Comparison of ENCODE assay signal across 18 cellular contexts in genomic region chr6:38400101-38400500, GRCh38.
DNase-seq lines count a peak whose midpoint lies in the region; TF ChIP-seq lines count a peak whose summit lies in the region.
"Had no signal": no experiment of that assay in that cellular context is flagged by ENCODE, and none has a peak within 500 bp of the region (broad histone marks: within the 10 kb centered on the region; RNA-seq: fewer than 3 reads in every experiment).

No MANE protein-coding gene starts in this region.

- H4K8ac ChIP-seq in mesendoderm (ENCODE audit: low read depth, low read length): peak overlapping the region; percentile 76

- H3F3A ChIP-seq in SK-N-SH (replicated peaks; ENCODE audit: insufficient read depth): no peaks in the 10 kb centered on the region

- no CpG with 5 or more reads among the region's 3 CpGs for WGBS in mesendoderm (ENCODE audit: extremely low coverage, insufficient coverage, low lambda C conversion rate)
- WGBS in SK-N-SH (ENCODE audit: low lambda C conversion rate): 93% methylated on average over 3 of the region's 3 CpGs
- 90 to 93% methylated on average over 3 of the region's 3 CpGs for WGBS in lower leg skin, 2 donors

- H3K56ac ChIP-seq in mesendoderm (ENCODE audit: low read length): peak overlapping the region; percentile 17

- H3K9me3 ChIP-seq in adipocyte (ENCODE audit: control insufficient read depth, low read length) (no peaks in the 10 kb centered on the region), subcutaneous abdominal adipose tissue (ENCODE audit: control insufficient read depth in 5 of 5, low read length in 5 of 5) (no peaks in the 10 kb centered on the region), SK-N-SH (no peaks in the 10 kb centered on the region)
- H3K9me3 ChIP-seq: A549, Caco-2 had no signal

- POLR2A ChIA-PET in SK-N-SH (lab: Yijun Ruan, JAX): no interaction called here

- intact Hi-C loops in lower leg skin (cut with DNase I; ENCODE audit: low total_unique reads): no loop called here

- peak overlapping the region; percentile 41 for H2BK5ac ChIP-seq in mesendoderm (ENCODE audit: low read length)

- no peak for TF ChIP-seq EP300 in SK-N-SH (IDR thresholded peaks at IDR 0.05; ENCODE audit: borderline replicate concordance in 1 of 2, low read depth in 1 of 2, low read length in 1 of 2)

- no peak overlapping the region for H2AFZ ChIP-seq in SK-N-SH (ENCODE audit: low read depth)

- H4K5ac ChIP-seq in mesendoderm (ENCODE audit: low read length): no peak overlapping the region

- no peak overlapping the region for H3K4ac ChIP-seq in mesendoderm (ENCODE audit: low read depth, low read length)

- no peaks in the 10 kb centered on the region for H3K36me3 ChIP-seq in adipocyte (ENCODE audit: control insufficient read depth, insufficient read depth, low read length, severe bottlenecking)
- H3K36me3 ChIP-seq in mesendoderm (ENCODE audit: control insufficient read depth, insufficient read depth, low read length): no peaks in the 10 kb centered on the region
- H3K36me3 ChIP-seq in subcutaneous abdominal adipose tissue (ENCODE audit: control insufficient read depth in 5 of 5, insufficient read depth in 5 of 5, low read length in 5 of 5): no peaks in the 10 kb centered on the region
- H3K36me3 ChIP-seq in SK-N-SH (replicated peaks in 1 of 2; ENCODE audit: control insufficient read depth in 1 of 2, insufficient read depth in 2 of 2, low read length in 1 of 2): no peaks in the 10 kb centered on the region

- H3K27ac ChIP-seq in mesendoderm (ENCODE audit: low read depth, low read length) (peak overlapping the region; percentile 52), subcutaneous abdominal adipose tissue (ENCODE audit: low read depth, low read length) (peak overlapping the region; percentile 82), SK-N-SH (ENCODE audit: low read depth in 2 of 2, low read length in 1 of 2) (no peak overlapping the region)
- H3K27ac ChIP-seq: 22Rv1; A549; BLaER1 treated with 17β-estradiol and CSF1 and Interleukin-3, amounts not matched to agents 10 nM and 100 nM; C4-2B had no signal

- H3K9ac ChIP-seq in adipocyte (ENCODE audit: low read length) (peak overlapping the region; percentile 22), mesendoderm (ENCODE audit: low read length) (no peak overlapping the region), subcutaneous abdominal adipose tissue (ENCODE audit: low read length in 5 of 5) (no peak overlapping the region), SK-N-SH (no peak overlapping the region)
- H3K9ac ChIP-seq: BLaER1 treated with 17β-estradiol and CSF1 and Interleukin-3, amounts not matched to agents 10 nM and 100 nM had no signal

- no peaks in the 10 kb centered on the region for H3K79me2 ChIP-seq in mesendoderm (ENCODE audit: control insufficient read depth, insufficient read depth, low read length)
- no peaks in the 10 kb centered on the region for H3K79me2 ChIP-seq in SK-N-SH (ENCODE audit: insufficient read depth)

- H3K27me3 ChIP-seq in adipocyte (replicated peaks; ENCODE audit: control insufficient read depth, insufficient read depth, low read length): no peaks in the 10 kb centered on the region
- no peaks in the 10 kb centered on the region for H3K27me3 ChIP-seq in mesendoderm (ENCODE audit: insufficient read depth, low read length, poor library complexity)
- H3K27me3 ChIP-seq in subcutaneous abdominal adipose tissue (ENCODE audit: control insufficient read depth in 5 of 5, insufficient read depth in 4 of 5, low read length in 5 of 5): no peaks in the 10 kb centered on the region
- no peaks in the 10 kb centered on the region for H3K27me3 ChIP-seq in SK-N-SH (ENCODE audit: insufficient read depth)
- H3K27me3 ChIP-seq: BLaER1 treated with 17β-estradiol and CSF1 and Interleukin-3, amounts not matched to agents 10 nM and 100 nM had no signal

- DNase-seq in Jurkat, Clone E6-1 (ENCODE audit: low read depth, low spot score): peak; percentile 9
- DNase-seq in adipocyte (ENCODE audit: low read depth): no peak
- DNase-seq in mesendoderm: peak; percentile 70
- no peak for DNase-seq in SK-N-SH
- DNase-seq in lower leg skin (ENCODE audit: low spot score in 2 of 2): no peak
- no peak for DNase-seq in NCI-H1417 (lab: John Stamatoyannopoulos, UW)
- DNase-seq: AML-193; Caco-2; Calu3; CD4-positive, alpha-beta T cell; CD8-positive, alpha-beta T cell; DMS79 treated with DMSO at 0.1 percent for 48 hours; GF-D8 had no signal

- no peak for TF ChIP-seq RAD21 in SK-N-SH (IDR thresholded peaks at IDR 0.05; ENCODE audit: low read length)

- H3K23ac ChIP-seq in mesendoderm (ENCODE audit: low read length): no peak overlapping the region

- H3K9me2 ChIP-seq in SK-N-SH: no peaks in the 10 kb centered on the region

- H2BK120ac ChIP-seq in mesendoderm (ENCODE audit: low read depth, low read length): no peak overlapping the region

- no peak overlapping the region for H3K18ac ChIP-seq in mesendoderm (ENCODE audit: low read length)

- H2AK5ac ChIP-seq in mesendoderm (ENCODE audit: low read length): no peak overlapping the region

- H3K4me2 ChIP-seq in mesendoderm (ENCODE audit: low read length): no peak overlapping the region
- H3K4me2 ChIP-seq in SK-N-SH: no peak overlapping the region
- H3K4me2 ChIP-seq: A549; BLaER1 treated with 17β-estradiol and CSF1 and Interleukin-3, amounts not matched to agents 10 nM and 100 nM had no signal

- H2BK15ac ChIP-seq in mesendoderm (replicated peaks; ENCODE audit: low read depth): no peak overlapping the region

- peaks cover 30% of the 10 kb centered on the region for H3K4me1 ChIP-seq in adipocyte (ENCODE audit: control insufficient read depth, insufficient read depth, low read length)
- H3K4me1 ChIP-seq in mesendoderm (ENCODE audit: control insufficient read depth, low read depth, low read length): peaks cover 2% of the 10 kb centered on the region
- H3K4me1 ChIP-seq in subcutaneous abdominal adipose tissue (ENCODE audit: control insufficient read depth in 5 of 5, insufficient read depth in 5 of 5, low read length in 5 of 5): peaks cover 0 to 37% (median 28%) of the 10 kb centered on the region in 5 donors
- H3K4me1 ChIP-seq in SK-N-SH (ENCODE audit: control insufficient read depth in 1 of 2, insufficient read depth in 2 of 2, low read depth in 1 of 2, low read length in 1 of 2): peaks cover 0 to 10% of the 10 kb centered on the region in 2 experiments; a peak in 2 of 4 replicates
- H3K4me1 ChIP-seq: BLaER1 treated with 17β-estradiol and CSF1 and Interleukin-3, amounts not matched to agents 10 nM and 100 nM had no signal

- CTCF ChIA-PET in SK-N-SH (lab: Yijun Ruan, JAX): interaction anchor here (0.5 kb wide), 1 partner anchor 569 kb away, joined by 3 read pairs; no protein-coding TSS in a partner anchor

- no peaks in the 10 kb centered on the region for H3K79me1 ChIP-seq in mesendoderm (ENCODE audit: low read length)

- no peak overlapping the region for H3K4me3 ChIP-seq in Jurkat, Clone E6-1 (ENCODE audit: low read length)
- H3K4me3 ChIP-seq in adipocyte (ENCODE audit: low read length) (no peak overlapping the region), mesendoderm (ENCODE audit: low read length) (no peak overlapping the region), subcutaneous abdominal adipose tissue (ENCODE audit: low read depth in 1 of 5, low read length in 5 of 5) (no peak overlapping the region), SK-N-SH (ENCODE audit: low read depth in 2 of 2, low read length in 1 of 2) (no peak overlapping the region), lower leg skin (ENCODE audit: low read depth, poor library complexity, severe bottlenecking) (no peak overlapping the region)
- H3K4me3 ChIP-seq: A549; BLaER1 treated with 17β-estradiol and CSF1 and Interleukin-3, amounts not matched to agents 10 nM and 100 nM had no signal

- TF ChIP-seq CTCF in SK-N-SH (IDR thresholded peaks at IDR 0.05) (no peak), lower leg skin (IDR thresholded peaks at IDR 0.05) (no peak)

- no peak for TF ChIP-seq POLR2A in lower leg skin (IDR thresholded peaks at IDR 0.05)

- H4K20me1 ChIP-seq in SK-N-SH (ENCODE audit: insufficient read depth): no peaks in the 10 kb centered on the region
- H4K20me1 ChIP-seq: BLaER1 treated with 17β-estradiol and CSF1 and Interleukin-3, amounts not matched to agents 10 nM and 100 nM had no signal

TF ChIP-seq in SK-N-SH, 30 proteins besides CTCF, POLR2A, EP300 and RAD21:
- TF ChIP-seq ZBTB33 (IDR thresholded peaks at IDR 0.05; ENCODE audit: borderline replicate concordance, low read depth): no peak
- no peak for TF ChIP-seq EZH2phosphoT487 (IDR thresholded peaks at IDR 0.05; ENCODE audit: borderline replicate concordance, low read depth)
- TF ChIP-seq GABPA (IDR thresholded peaks at IDR 0.05; ENCODE audit: low read depth): no peak
- no peak for TF ChIP-seq YY1 (IDR thresholded peaks at IDR 0.05; ENCODE audit: low read depth)
- no peak for TF ChIP-seq JUND (IDR thresholded peaks at IDR 0.05)
- TF ChIP-seq MEF2A (IDR thresholded peaks at IDR 0.05; ENCODE audit: borderline replicate concordance, low read depth): no peak
- TF ChIP-seq SMC3 (IDR thresholded peaks at IDR 0.05; ENCODE audit: low read depth, low read length): no peak
- TF ChIP-seq GATA2 (CRISPR knock-in tag; IDR thresholded peaks at IDR 0.05): no peak
- no peak for TF ChIP-seq NRF1 (IDR thresholded peaks at IDR 0.05; ENCODE audit: low read depth, low read length)
- no peak for TF ChIP-seq TCF12 (IDR thresholded peaks at IDR 0.05)
- TF ChIP-seq RCOR1 (IDR thresholded peaks at IDR 0.05; ENCODE audit: low read length): no peak

Comparison
In these comparisons a context has a peak if more than half of its experiments do, and no peak if none do; other contexts are left out.
1. DNase-seq: peak in Jurkat, Clone E6-1 (single experiment) and mesendoderm (single experiment); none in adipocyte (single experiment), SK-N-SH (single experiment), lower leg skin (0 of 2) and NCI-H1417 (0 of 3).
2. H3K27ac ChIP-seq: peak in mesendoderm (single experiment) and subcutaneous abdominal adipose tissue (single experiment); none in SK-N-SH (0 of 2).